ENCODE assay signal across 8 cellular contexts in the genomic region with DNA sequence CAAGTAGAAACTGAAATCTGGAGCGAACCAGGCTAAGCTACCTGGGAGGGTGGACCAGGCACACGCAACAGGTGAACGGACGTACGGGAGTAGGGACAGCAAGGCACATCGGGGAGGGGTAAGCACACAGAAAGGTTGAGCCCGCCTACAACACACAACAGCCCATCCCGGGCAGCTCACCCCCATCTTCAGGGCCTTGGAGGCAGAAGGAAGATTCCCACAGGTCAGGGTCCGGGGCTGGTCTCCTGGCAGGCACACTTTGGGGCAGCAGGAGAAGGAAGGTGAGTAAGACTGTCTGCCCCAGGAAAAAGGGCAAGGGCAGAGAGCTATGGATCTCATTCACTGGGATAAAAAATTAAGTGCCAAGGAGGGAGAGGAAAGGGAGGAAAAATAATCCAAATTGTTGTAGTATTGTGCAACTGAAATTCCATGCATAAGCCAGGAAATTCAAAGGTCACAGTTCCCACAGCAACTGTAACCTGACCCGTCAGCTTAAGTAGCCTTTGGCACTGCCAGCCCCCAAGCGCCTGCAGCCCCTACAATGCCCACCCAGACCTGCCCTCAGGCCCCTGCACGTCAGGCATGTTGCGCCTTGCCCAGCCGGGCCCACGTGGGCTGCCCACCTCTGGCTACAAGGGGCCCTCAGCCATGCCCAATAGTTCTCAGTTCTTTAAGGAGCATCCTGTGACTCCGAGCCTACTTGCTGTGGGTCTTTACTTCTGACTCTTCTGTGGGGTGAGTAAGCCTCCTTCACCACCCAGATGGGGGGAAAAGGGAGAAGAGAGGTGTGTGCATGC. TPM values are rescaled to one million over a fixed set of nuclear protein-coding genes. Genes with fewer than 3 reads are reported as not detected.
DNase-seq lines count a peak whose midpoint lies in the region; ATAC-seq, FAIRE-seq and TF ChIP-seq lines count a peak whose summit lies in the region.

No MANE protein-coding gene starts in this region.

- CTCF ChIA-PET in SK-N-SH (lab: Yijun Ruan, JAX), result interaction anchor here (1.2 kb wide), 1 partner anchor 103 kb away, joined by 3 read pairs; no protein-coding TSS in a partner anchor

- H3K79me2 ChIP-seq in SK-N-SH (ENCODE audit: insufficient read depth), result peaks cover 88% of the 10 kb centered on the region

- no peak overlapping the region for H2AFZ ChIP-seq in SK-N-SH (ENCODE audit: low read depth)

- H3K4me1 ChIP-seq in SK-N-SH (ENCODE audit: control insufficient read depth in 1 of 2, insufficient read depth in 2 of 2, low read depth in 1 of 2, low read length in 1 of 2) (peaks cover 20 to 26% of the 10 kb centered on the region in 2 experiments; a peak in 3 of 4 replicates), pancreas (peaks cover 12 to 16% (median 16%) of the 10 kb centered on the region in 3 donors)

- peaks cover 12% of the 10 kb centered on the region for H4K20me1 ChIP-seq in SK-N-SH (ENCODE audit: insufficient read depth)

- H3K27me3 ChIP-seq in SK-N-SH (ENCODE audit: insufficient read depth), result no peaks in the 10 kb centered on the region
- no peaks in the 10 kb centered on the region for H3K27me3 ChIP-seq in pancreas

- H3K36me3 ChIP-seq in SK-N-SH (replicated peaks in 1 of 2; ENCODE audit: control insufficient read depth in 1 of 2, insufficient read depth in 2 of 2, low read length in 1 of 2), result no peaks in the 10 kb centered on the region
- H3K36me3 ChIP-seq in pancreas, result no peaks in the 10 kb centered on the region

- ATAC-seq in pancreas, result peak; percentile 59 to 86 (median 78)

- POLR2A ChIA-PET in SK-N-SH (lab: Yijun Ruan, JAX), result no interaction called here

- intact Hi-C loops in pancreas (cut with DNase I), result no loop called here

- TF ChIP-seq EP300 in SK-N-SH (IDR thresholded peaks at IDR 0.05; ENCODE audit: borderline replicate concordance in 1 of 2, low read depth in 1 of 2, low read length in 1 of 2), result peak in 1 of 2 experiments; percentile 59; a peak in 1 of 4 replicates

- H3K9ac ChIP-seq in SK-N-SH, result peak overlapping the region; percentile 29; the same call in 1 of the 2 replicates

- no peak overlapping the region for H3K4me3 ChIP-seq in SK-N-SH (ENCODE audit: low read depth in 2 of 2, low read length in 1 of 2)
- H3K4me3 ChIP-seq in pancreas, result no peak overlapping the region

- no peaks in the 10 kb centered on the region for H3K9me2 ChIP-seq in SK-N-SH

- DNase-seq in EL (peak; percentile 91), SK-N-SH (no peak), foreskin melanocyte (peak; percentile 68), pancreas (peak in 1 of 6 donors; percentile 24), DMS 273 treated with DMSO at 0.1 percent for 48 hours (lab: John Stamatoyannopoulos, UW) (no peak), NCI-H82 (lab: John Stamatoyannopoulos, UW) (no peak), GM19239 (ENCODE audit: insufficient read length, low spot score) (no peak)
- no peak for DNase-seq in activated CD8-positive, alpha-beta memory T cell treated with anti-CD3 and anti-CD28 coated beads for 24 hours

- TF ChIP-seq CTCF in SK-N-SH (IDR thresholded peaks at IDR 0.05) (no peak), pancreas (IDR thresholded peaks at IDR 0.05) (no peak)

- H3K9me3 ChIP-seq in SK-N-SH (no peaks in the 10 kb centered on the region), pancreas (no peaks in the 10 kb centered on the region)

- H3K27ac ChIP-seq in SK-N-SH (ENCODE audit: low read depth in 2 of 2, low read length in 1 of 2) (peak overlapping the region; percentile 31 to 84), pancreas (peak overlapping the region; percentile 22 to 68 (median 50))

- FAIRE-seq in pancreas (lab: Jason Lieb, UNC) (no peak), GM19239 (lab: Jason Lieb, UNC) (no peak)

- 75% methylated on average over 14 of the region's 16 CpGs for WGBS in SK-N-SH (ENCODE audit: low lambda C conversion rate)
- WGBS in pancreas, 2 donors, result 50 to 51% methylated on average over 16 of the region's 16 CpGs

- H3K4me2 ChIP-seq in SK-N-SH, result peak overlapping the region; percentile 62

- TF ChIP-seq RAD21 in SK-N-SH (IDR thresholded peaks at IDR 0.05; ENCODE audit: low read length), result no peak

- H3F3A ChIP-seq in SK-N-SH (replicated peaks; ENCODE audit: insufficient read depth), result peaks cover 16% of the 10 kb centered on the region

TF ChIP-seq in SK-N-SH, 30 proteins besides CTCF, POLR2A, EP300 and RAD21 (continues in another document):
- TF ChIP-seq RFX5 (IDR thresholded peaks at IDR 0.05; ENCODE audit: low read length) (no peak), MAX (IDR thresholded peaks at IDR 0.05; ENCODE audit: low read depth) (no peak), SIN3A (IDR thresholded peaks at IDR 0.05; ENCODE audit: borderline replicate concordance, low read depth, low read length) (no peak), POLR2AphosphoS5 (IDR thresholded peaks at IDR 0.05; ENCODE audit: low read depth, low read length) (no peak), MXI1 (IDR thresholded peaks at IDR 0.05; ENCODE audit: low read depth, low read length) (no peak), FOSL2 (IDR thresholded peaks at IDR 0.05; ENCODE audit: borderline replicate concordance, low read depth) (no peak), FOXJ3 (CRISPR knock-in tag; IDR thresholded peaks at IDR 0.05) (no peak), REST (IDR thresholded peaks at IDR 0.05; ENCODE audit: low read depth, low read length) (no peak), TCF12 (IDR thresholded peaks at IDR 0.05) (peak; percentile 44; the same call in 1 of the 2 replicates), SMC3 (IDR thresholded peaks at IDR 0.05; ENCODE audit: low read depth, low read length) (no peak), PBX3 (IDR thresholded peaks at IDR 0.05) (0 out of 2 replicates have a peak, but pooled peaks have one; percentile 27), TEAD4 (IDR thresholded peaks at IDR 0.05; ENCODE audit: borderline replicate concordance, insufficient read depth) (peak; percentile 85), NFIC (IDR thresholded peaks at IDR 0.05; ENCODE audit: borderline replicate concordance) (peak; percentile 69), IRF3 (IDR thresholded peaks at IDR 0.05; ENCODE audit: low read depth, low read length) (no peak), RXRA (IDR thresholded peaks at IDR 0.05; ENCODE audit: borderline replicate concordance, low read depth) (peak; percentile 85), USF2 (IDR thresholded peaks at IDR 0.05; ENCODE audit: borderline replicate concordance, low read depth, low read length) (no peak)

RNA-seq across cellular contexts. Expression of gene MICAL3, which starts 51.8 kb away (rescaled TPM):
- 50.9 and 83.1 TPM in 2 replicates for polyA plus RNA-seq in SK-N-SH (2012; rRNA removed)
- 35.5 and 39.3 TPM in 2 replicates for polyA plus RNA-seq in SK-N-SH (2012; cell fraction: cytosol; rRNA removed)
- polyA plus RNA-seq in SK-N-SH (2012; cell fraction: nucleus; rRNA removed), result 293 and 319 TPM in 2 replicates
- 10 to 100 TPM; 22.6 to 56.8 (median 28.5) TPM for total RNA-seq in pancreas
- 10 to 100 TPM in 1 of 2 donors, 1 to 10 TPM in 1; 5.9 to 24.5 TPM for polyA plus RNA-seq in pancreas

Comparison
In these comparisons a context has a peak if more than half of its experiments do, and no peak if none do; other contexts are left out.
1. DNase-seq: peak in EL (single experiment) and foreskin melanocyte (single experiment); none in SK-N-SH (single experiment), DMS 273 treated with DMSO at 0.1 percent for 48 hours (single experiment), activated CD8-positive, alpha-beta memory T cell treated with anti-CD3 and anti-CD28 coated beads for 24 hours (single experiment), NCI-H82 (single experiment) and GM19239 (single experiment).